In genomic region chr10:17617031-17617911, GRCh38 we compare ENCODE assay signal across 8 cellular contexts. TPM values are rescaled to one million over a fixed set of nuclear protein-coding genes. Genes with fewer than 3 reads are reported as not detected.
A peak's percentile ranks its signal among the peaks of the same experiment; 100 is the strongest.
DNase-seq lines count a peak whose midpoint lies in the region; ATAC-seq and TF ChIP-seq lines count a peak whose summit lies in the region.

TSS of gene HACD1 (minus strand) at chr10:17617374. CDS start at chr10:17617339, 35 bp downstream.

- peaks cover 3% of the 10 kb centered on the region for H3K4me1 Mint-ChIP-seq in activated naive CD8-positive, alpha-beta T cell treated with anti-CD3 and anti-CD28 coated beads for 36 hours
- H3K4me1 Mint-ChIP-seq in glutamatergic neuron (ENCODE audit: low read depth, unreplicated experiment) (no peaks in the 10 kb centered on the region), osteocyte (ENCODE audit: unreplicated experiment) (peaks cover 16% of the 10 kb centered on the region)

- peak within 1 kb of the TSS; percentile 98 for H2AFZ ChIP-seq in DND-41 (ENCODE audit: low read depth, low read length)

- H3K9ac ChIP-seq in DND-41 (ENCODE audit: low read depth, low read length), result peak within 1 kb of the TSS; percentile 83

- peak; percentile 87 for DNase-seq in DND-41
- DNase-seq in HUDEP-2 (lab: John Stamatoyannopoulos, UW; ENCODE audit: unreplicated experiment in 76 of 76), result peak in 75 of 76 experiments; percentile 3 to 87 (median 73)
- DNase-seq in SK-MEL-5 (ENCODE audit: low read depth, low spot score), result peak; percentile 41
- DNase-seq in activated naive CD8-positive, alpha-beta T cell treated with anti-CD3 and anti-CD28 coated beads for 36 hours, result peak; percentile 67
- DNase-seq in glutamatergic neuron, result peak; percentile 74
- DNase-seq in osteocyte (ENCODE audit: extremely low spot score, unreplicated experiment), result peak; percentile 87
- peak; percentile 79 to 94 for DNase-seq in upper lobe of left lung

- H3K27me3 ChIP-seq in DND-41 (ENCODE audit: insufficient read depth, low read length, poor library complexity) (no peaks in the 10 kb centered on the region), upper lobe of left lung (no peaks in the 10 kb centered on the region)

- H3K4me3 Mint-ChIP-seq in activated naive CD8-positive, alpha-beta T cell treated with anti-CD3 and anti-CD28 coated beads for 36 hours, result peak within 1 kb of the TSS; percentile 82
- H3K4me3 Mint-ChIP-seq in glutamatergic neuron (ENCODE audit: unreplicated experiment) (peak within 1 kb of the TSS; percentile 87), osteocyte (ENCODE audit: unreplicated experiment) (peak within 1 kb of the TSS; percentile 84)

- TF ChIP-seq CTCF in DND-41 (IDR thresholded peaks at IDR 0.05; ENCODE audit: borderline replicate concordance, extremely low read depth, low read length, poor library complexity, severe bottlenecking), result peak; percentile 47
- no peak for TF ChIP-seq CTCF in glutamatergic neuron (IDR thresholded peaks at IDR 0.05; ENCODE audit: partially characterized antibody, unreplicated experiment)
- peak; percentile 44 for TF ChIP-seq CTCF in osteocyte (IDR thresholded peaks at IDR 0.05)
- TF ChIP-seq CTCF in upper lobe of left lung (IDR thresholded peaks at IDR 0.05), result peak in 4 of 6 experiments; percentile 13 to 26 (median 17)

- H3K4me2 ChIP-seq in DND-41 (ENCODE audit: insufficient read depth, low read length), result peak within 1 kb of the TSS; percentile 99

- no peaks in the 10 kb centered on the region for H4K20me1 ChIP-seq in DND-41 (ENCODE audit: insufficient read depth, low read length)

- peak in 2 of 4 donors; percentile 65 to 80 for TF ChIP-seq POLR2A in upper lobe of left lung (IDR thresholded peaks at IDR 0.05)

- H3K4me1 ChIP-seq in DND-41 (ENCODE audit: insufficient read depth, low read length) (peaks cover 17% of the 10 kb centered on the region), upper lobe of left lung (peaks cover 3 to 15% (median 10%) of the 10 kb centered on the region in 4 donors)

- no peak within 1 kb of the TSS for H3K27ac Mint-ChIP-seq in activated naive CD8-positive, alpha-beta T cell treated with anti-CD3 and anti-CD28 coated beads for 36 hours
- H3K27ac Mint-ChIP-seq in glutamatergic neuron (ENCODE audit: unreplicated experiment), result peak within 1 kb of the TSS; percentile 22
- peak within 1 kb of the TSS; percentile 64 for H3K27ac Mint-ChIP-seq in osteocyte (ENCODE audit: unreplicated experiment)

- H3K9me3 ChIP-seq in DND-41 (ENCODE audit: insufficient read depth, low read length, severe bottlenecking), result no peaks in the 10 kb centered on the region
- H3K9me3 ChIP-seq in upper lobe of left lung, result no peaks in the 10 kb centered on the region

- ATAC-seq in DND-41 (ENCODE audit: insufficient read depth, low read depth), result peak; percentile 90
- peak; percentile 67 for ATAC-seq in GM21381 (IDR thresholded peaks at IDR 0.05; ENCODE audit: unreplicated experiment)
- ATAC-seq in upper lobe of left lung (ENCODE audit: low FRiP score in 2 of 2), result peak; percentile 86 to 87

- no peaks in the 10 kb centered on the region for H3K9me3 Mint-ChIP-seq in activated naive CD8-positive, alpha-beta T cell treated with anti-CD3 and anti-CD28 coated beads for 36 hours
- H3K9me3 Mint-ChIP-seq in glutamatergic neuron (ENCODE audit: unreplicated experiment) (peaks cover 3% of the 10 kb centered on the region), osteocyte (ENCODE audit: unreplicated experiment) (no peaks in the 10 kb centered on the region)

- peaks cover 29% of the 10 kb centered on the region for H3K27me3 Mint-ChIP-seq in activated naive CD8-positive, alpha-beta T cell treated with anti-CD3 and anti-CD28 coated beads for 36 hours
- peaks cover 11% of the 10 kb centered on the region for H3K27me3 Mint-ChIP-seq in glutamatergic neuron (ENCODE audit: unreplicated experiment)
- peaks cover 4% of the 10 kb centered on the region for H3K27me3 Mint-ChIP-seq in osteocyte (ENCODE audit: unreplicated experiment)

- H3K79me2 ChIP-seq in DND-41 (ENCODE audit: insufficient read depth, low read length), result peaks cover 3% of the 10 kb centered on the region; the same call in 1 of the 2 replicates

- H3K4me3 ChIP-seq in DND-41 (ENCODE audit: low read depth in 1 of 2, low read length in 2 of 2) (peak within 1 kb of the TSS; percentile 77 to 93), upper lobe of left lung (peak within 1 kb of the TSS; percentile 82 to 98 (median 90))

- in situ Hi-C loops in SK-MEL-5 (cut with HindIII; ENCODE audit: low pct_unique_long_range_greater_than_20kb, low sequenced_read_pairs), result no loop called here

- no peaks in the 10 kb centered on the region for H3K36me3 Mint-ChIP-seq in activated naive CD8-positive, alpha-beta T cell treated with anti-CD3 and anti-CD28 coated beads for 36 hours
- H3K36me3 Mint-ChIP-seq in glutamatergic neuron (ENCODE audit: unreplicated experiment), result no peaks in the 10 kb centered on the region
- H3K36me3 Mint-ChIP-seq in osteocyte (ENCODE audit: unreplicated experiment), result no peaks in the 10 kb centered on the region

- WGBS in upper lobe of left lung, 2 donors, result 2 to 3% methylated on average over 8 to 51 of the region's 92 CpGs

- TF ChIP-seq EP300 in upper lobe of left lung (IDR thresholded peaks at IDR 0.05), result no peak

- H3K27ac ChIP-seq in DND-41 (ENCODE audit: low read length) (peak within 1 kb of the TSS; percentile 72), upper lobe of left lung (peak within 1 kb of the TSS; percentile 86 to 94 (median 90))

- H3K36me3 ChIP-seq in DND-41 (ENCODE audit: insufficient read depth, low read length) (no peaks in the 10 kb centered on the region), upper lobe of left lung (peaks cover 0 to 4% (median 0%) of the 10 kb centered on the region in 4 donors)

RNA-seq across cellular contexts. Expression of gene HACD1, which starts in this region (rescaled TPM):
- total RNA-seq in SK-MEL-5 (2014; rRNA removed; shearing (Covaris generic)), result 24.2 and 25.3 TPM in 2 replicates
- polyA plus RNA-seq in SK-MEL-5 (2015; cell fraction: cytosol; rRNA removed), result 12.7 and 13.5 TPM in 2 replicates
- polyA plus RNA-seq in SK-MEL-5 (2015; cell fraction: nucleus; rRNA removed), result 13.6 and 39.9 TPM in 2 replicates
- 1 to 10 TPM; 3.5 TPM for total RNA-seq in activated naive CD8-positive, alpha-beta T cell treated with anti-CD3 and anti-CD28 coated beads for 36 hours
- 5.4 TPM for total RNA-seq in glutamatergic neuron (ENCODE audit: unreplicated experiment)
- total RNA-seq in osteocyte, result 25.1 and 28.6 TPM in 2 replicates
- 10 to 100 TPM; 16.4 to 32.4 (median 25.8) TPM for total RNA-seq in upper lobe of left lung

Comparison
In these comparisons a context has a peak if more than half of its experiments do, and no peak if none do; other contexts are left out.
1. Peak in every context shown above with its lines: DNase-seq, ATAC-seq, H3K4me3 ChIP-seq and H3K27ac ChIP-seq.